11 cellular contexts compared by ENCODE assay signal in genomic region chr1:51906306-51907078, GRCh38. TPM values are rescaled to one million over a fixed set of nuclear protein-coding genes. Genes with fewer than 3 reads are reported as not detected.
DNase-seq lines count a peak whose midpoint lies in the region; ATAC-seq and TF ChIP-seq lines count a peak whose summit lies in the region.
"Had no signal": no experiment of that assay in that cellular context is flagged by ENCODE, and none has a peak within 500 bp of the region (broad histone marks: within the 10 kb centered on the region; RNA-seq: fewer than 3 reads in every experiment).

No MANE protein-coding gene starts in this region.

- H3K36me3 ChIP-seq in CD8-positive, alpha-beta T cell (ENCODE audit: insufficient read depth, low read length): no peaks in the 10 kb centered on the region
- no peaks in the 10 kb centered on the region for H3K36me3 ChIP-seq in MG63
- H3K36me3 ChIP-seq: vagina had no signal

- H3K27ac ChIP-seq in CD8-positive, alpha-beta T cell (ENCODE audit: low read depth, low read length): no peak overlapping the region
- H3K27ac ChIP-seq: parathyroid adenoma, vagina had no signal

- no peaks in the 10 kb centered on the region for H3K9me3 Mint-ChIP-seq in CD8-positive, alpha-beta T cell

- no peaks in the 10 kb centered on the region for H3K36me3 Mint-ChIP-seq in CD8-positive, alpha-beta T cell

- POLR2A ChIA-PET in CD8-positive, alpha-beta T cell (lab: Charles Lee): no interaction called here

- H3K9me3 ChIP-seq in CD8-positive, alpha-beta T cell (ENCODE audit: low read length): no peaks in the 10 kb centered on the region
- H3K9me3 ChIP-seq in MG63: no peaks in the 10 kb centered on the region
- H3K9me3 ChIP-seq: vagina had no signal

- no peak overlapping the region for H3K4me3 ChIP-seq in CD8-positive, alpha-beta T cell (ENCODE audit: low read depth, low read length)
- H3K4me3 ChIP-seq in MG63: no peak overlapping the region
- H3K4me3 ChIP-seq in astrocyte of the spinal cord (ENCODE audit: low read depth, low read length): no peak overlapping the region
- H3K4me3 ChIP-seq: vagina had no signal

- CTCF ChIA-PET in CD8-positive, alpha-beta T cell (lab: Charles Lee): interaction anchor here (0.8 to 2.7 kb wide), 3 partner anchors 10 to 11 kb away, joined by 3 to 8 read pairs (median 6); no protein-coding TSS in a partner anchor

- intact Hi-C loops in CD8-positive, alpha-beta T cell (cut with DNase I, micrococcal nuclease): no loop called here

- H3K4me3 Mint-ChIP-seq in CD8-positive, alpha-beta T cell: no peak overlapping the region

- peak overlapping the region; percentile 61 for H3K27ac Mint-ChIP-seq in CD8-positive, alpha-beta T cell

- TF ChIP-seq CTCF in CD8-positive, alpha-beta T cell (IDR thresholded peaks at IDR 0.05): no peak
- no peak for TF ChIP-seq CTCF in astrocyte of the spinal cord (IDR thresholded peaks at IDR 0.05; ENCODE audit: low read depth, low read length)

- H3K4me1 Mint-ChIP-seq in CD8-positive, alpha-beta T cell (ENCODE audit: low read depth): peaks cover 4% of the 10 kb centered on the region

- no peak for DNase-seq in CD8-positive, alpha-beta T cell
- DNase-seq in MG63: peak; percentile 32
- DNase-seq in astrocyte of the spinal cord (ENCODE audit: low read depth, low spot score): peak; percentile 51
- DNase-seq in medulla oblongata (ENCODE audit: extremely low spot score): peak; percentile 84
- DNase-seq in SIG-M5 treated with dmso at 0.1 percent for 504 hours (lab: John Stamatoyannopoulos, UW; ENCODE audit: unreplicated experiment): no peak
- DNase-seq in NOMO-1 treated with dmso at 0.1 percent for 144 hours (lab: John Stamatoyannopoulos, UW; ENCODE audit: unreplicated experiment): no peak
- DNase-seq in NCI-H1436 (lab: John Stamatoyannopoulos, UW): no peak
- DNase-seq: activated gamma-delta T cell had no signal

- no peak for ATAC-seq in CD8-positive, alpha-beta T cell
- no peak for ATAC-seq in GM21526 (IDR thresholded peaks at IDR 0.05; ENCODE audit: low FRiP score, unreplicated experiment)

- H3K4me1 ChIP-seq in CD8-positive, alpha-beta T cell (ENCODE audit: insufficient read depth, low read length): no peaks in the 10 kb centered on the region
- H3K4me1 ChIP-seq: parathyroid adenoma, vagina had no signal

- H3K27me3 Mint-ChIP-seq in CD8-positive, alpha-beta T cell (ENCODE audit: low read depth): peaks cover 8% of the 10 kb centered on the region

- in situ Hi-C loops in astrocyte of the spinal cord (cut with HindIII; ENCODE audit: low sequenced_read_pairs): no loop called here

- H3K27me3 ChIP-seq in CD8-positive, alpha-beta T cell (ENCODE audit: insufficient read depth, low read length): no peaks in the 10 kb centered on the region
- no peaks in the 10 kb centered on the region for H3K27me3 ChIP-seq in MG63
- H3K27me3 ChIP-seq: vagina had no signal

RNA-seq across cellular contexts. Expression of gene NRDC, which starts 28.0 kb away (rescaled TPM):
- total RNA-seq in CD8-positive, alpha-beta T cell: 10 to 100 TPM; 47.6 to 54.3 TPM
- total RNA-seq in MG63 (2014; rRNA removed; shearing (Covaris generic); ENCODE audit: low replicate concordance): 85.9 and 113 TPM in 2 replicates

Comparison
In these comparisons a context has a peak if more than half of its experiments do, and no peak if none do; other contexts are left out.
1. DNase-seq: peak in MG63 (single experiment), astrocyte of the spinal cord (single experiment) and medulla oblongata (single experiment); none in CD8-positive, alpha-beta T cell (0 of 7), SIG-M5 treated with dmso at 0.1 percent for 504 hours (single experiment), NOMO-1 treated with dmso at 0.1 percent for 144 hours (single experiment) and NCI-H1436 (single experiment).